ENCODE assay signal across 10 cellular contexts in genomic region chr2:33673937-33674336, GRCh38.
A peak's percentile ranks its signal among the peaks of the same experiment; 100 is the strongest.
DNase-seq lines count a peak whose midpoint lies in the region; ATAC-seq and TF ChIP-seq lines count a peak whose summit lies in the region.
"Had no signal": no experiment of that assay in that cellular context is flagged by ENCODE, and none has a peak within 500 bp of the region (broad histone marks: within the 10 kb centered on the region; RNA-seq: fewer than 3 reads in every experiment).

No MANE protein-coding gene starts in this region.

- TF ChIP-seq EP300 in suprapubic skin (IDR thresholded peaks at IDR 0.05), result no peak

- H3K9me3 ChIP-seq in ascending aorta (no peaks in the 10 kb centered on the region), liver (ENCODE audit: control insufficient read depth in 4 of 4, low read length in 3 of 4) (no peaks in the 10 kb centered on the region), suprapubic skin (no peaks in the 10 kb centered on the region)

- DNase-seq in ascending aorta (ENCODE audit: low spot score in 2 of 2), result no peak
- DNase-seq in activated CD4-positive, alpha-beta T cell treated with anti-CD3 and anti-CD28 coated beads for 36 hours, result no peak
- DNase-seq in H7, result no peak
- no peak for DNase-seq in suprapubic skin (ENCODE audit: low spot score in 2 of 2)
- no peak for DNase-seq in substantia nigra (lab: John Stamatoyannopoulos, UW)
- DNase-seq: activated naive CD8-positive, alpha-beta T cell treated with anti-CD3 and anti-CD28 coated beads, Interleukin-2, amount 50 U/mL, for 24 hours; NCI-H69 had no signal

- H3K4me1 Mint-ChIP-seq in activated CD4-positive, alpha-beta T cell treated with anti-CD3 and anti-CD28 coated beads for 36 hours, result no peaks in the 10 kb centered on the region
- H3K4me1 Mint-ChIP-seq: activated naive CD8-positive, alpha-beta T cell treated with anti-CD3 and anti-CD28 coated beads, Interleukin-2, amount 50 U/mL, for 24 hours had no signal

- TF ChIP-seq RAD21 in liver (IDR thresholded peaks at IDR 0.05), result peak; percentile 79

- WGBS in liver, result 30% methylated on average over 2 of the region's 2 CpGs
- 4% methylated on average over 2 of the region's 2 CpGs for whole genome bisulfite sequencing in suprapubic skin

- no peaks in the 10 kb centered on the region for H3K36me3 Mint-ChIP-seq in activated CD4-positive, alpha-beta T cell treated with anti-CD3 and anti-CD28 coated beads for 36 hours (ENCODE audit: low read depth)

- H3K27ac ChIP-seq in C4-2B, result no peak overlapping the region
- H3K27ac ChIP-seq in ascending aorta, result no peak overlapping the region
- no peak overlapping the region for H3K27ac ChIP-seq in liver (ENCODE audit: low read depth in 1 of 2, low read length in 2 of 2)
- H3K27ac ChIP-seq in suprapubic skin, result no peak overlapping the region
- no peak overlapping the region for H3K27ac ChIP-seq in substantia nigra (ENCODE audit: low read depth, low read length, poor library complexity, severe bottlenecking)

- intact Hi-C loops in ascending aorta (cut with DNase I), result loop anchor here (10.0 kb wide), 1 partner anchor 1741 kb away; no protein-coding TSS in a partner anchor
- intact Hi-C loops in activated CD4-positive, alpha-beta T cell treated with anti-CD3 and anti-CD28 coated beads for 36 hours (cut with DNase I, micrococcal nuclease), result loop anchor here in 1 of 2 experiments (5.0 kb wide), 1 partner anchor 1738 kb away; no protein-coding TSS in a partner anchor

- no peaks in the 10 kb centered on the region for H3K27me3 Mint-ChIP-seq in activated CD4-positive, alpha-beta T cell treated with anti-CD3 and anti-CD28 coated beads for 36 hours

- no peak overlapping the region for H3K4me3 Mint-ChIP-seq in activated CD4-positive, alpha-beta T cell treated with anti-CD3 and anti-CD28 coated beads for 36 hours
- H3K4me3 Mint-ChIP-seq: activated naive CD8-positive, alpha-beta T cell treated with anti-CD3 and anti-CD28 coated beads, Interleukin-2, amount 50 U/mL, for 24 hours had no signal

- no peaks in the 10 kb centered on the region for H3K9me3 Mint-ChIP-seq in activated CD4-positive, alpha-beta T cell treated with anti-CD3 and anti-CD28 coated beads for 36 hours (ENCODE audit: low read depth)
- H3K9me3 Mint-ChIP-seq: activated naive CD8-positive, alpha-beta T cell treated with anti-CD3 and anti-CD28 coated beads, Interleukin-2, amount 50 U/mL, for 24 hours had no signal

- peak overlapping the region in 1 of 2 donors; percentile 22 for H3K9ac ChIP-seq in liver (ENCODE audit: low read depth in 1 of 2, low read length in 2 of 2)

- no peaks in the 10 kb centered on the region for H3K4me1 ChIP-seq in ascending aorta
- H3K4me1 ChIP-seq in liver (ENCODE audit: control insufficient read depth in 4 of 4, insufficient read depth in 4 of 4, low read length in 3 of 4), result peaks cover 0 to 18% (median 8%) of the 10 kb centered on the region in 4 donors
- H3K4me1 ChIP-seq in suprapubic skin, result no peaks in the 10 kb centered on the region

- H3K27me3 ChIP-seq in ascending aorta, result no peaks in the 10 kb centered on the region
- no peaks in the 10 kb centered on the region for H3K27me3 ChIP-seq in liver (ENCODE audit: control insufficient read depth in 4 of 4, insufficient read depth in 4 of 4, low read length in 3 of 4)
- H3K27me3 ChIP-seq in H7 (ENCODE audit: control insufficient read depth, insufficient read depth, low read length), result no peaks in the 10 kb centered on the region
- H3K27me3 ChIP-seq in suprapubic skin, result no peaks in the 10 kb centered on the region

- no peak for TF ChIP-seq POLR2A in suprapubic skin (IDR thresholded peaks at IDR 0.05)

- TF ChIP-seq CTCF in C4-2B (conservative IDR thresholded peaks at IDR 0.05) (peak; percentile 40), ascending aorta (IDR thresholded peaks at IDR 0.05) (peak; percentile 10 to 50 (median 35)), liver (IDR thresholded peaks at IDR 0.05; ENCODE audit: low read depth, low read length, missing input control) (peak; percentile 50), suprapubic skin (IDR thresholded peaks at IDR 0.05) (no peak)

- no peak overlapping the region for H3K27ac Mint-ChIP-seq in activated CD4-positive, alpha-beta T cell treated with anti-CD3 and anti-CD28 coated beads for 36 hours
- H3K27ac Mint-ChIP-seq: activated naive CD8-positive, alpha-beta T cell treated with anti-CD3 and anti-CD28 coated beads, Interleukin-2, amount 50 U/mL, for 24 hours had no signal

- H3K4me3 ChIP-seq in ascending aorta (no peak overlapping the region), liver (ENCODE audit: low read depth in 1 of 3, low read length in 3 of 3) (no peak overlapping the region), H7 (ENCODE audit: insufficient read depth, low read depth, low read length) (no peak overlapping the region), suprapubic skin (no peak overlapping the region)

- ATAC-seq in HG02870 (IDR thresholded peaks at IDR 0.05; ENCODE audit: unreplicated experiment), result peak; percentile 43
- no peak for ATAC-seq in activated CD4-positive, alpha-beta T cell treated with anti-CD3 and anti-CD28 coated beads for 36 hours
- ATAC-seq: activated naive CD8-positive, alpha-beta T cell treated with anti-CD3 and anti-CD28 coated beads, Interleukin-2, amount 50 U/mL, for 24 hours had no signal

- POLR2A ChIA-PET in activated CD4-positive, alpha-beta T cell treated with anti-CD3 and anti-CD28 coated beads for 36 hours (lab: Charles Lee), result no interaction called here

- H3K36me3 ChIP-seq in ascending aorta (no peaks in the 10 kb centered on the region), liver (ENCODE audit: control insufficient read depth in 4 of 4, insufficient read depth in 3 of 4, low read depth in 1 of 4, low read length in 3 of 4) (no peaks in the 10 kb centered on the region), H7 (replicated peaks; ENCODE audit: control insufficient read depth, insufficient read depth, low read length) (no peaks in the 10 kb centered on the region), suprapubic skin (no peaks in the 10 kb centered on the region)

- CTCF ChIA-PET in activated CD4-positive, alpha-beta T cell treated with anti-CD3 and anti-CD28 coated beads for 36 hours (lab: Charles Lee), result interaction anchor here (0.6 to 1.5 kb wide), 2 partner anchors 10 to 1241 kb away, joined by 3 to 4 read pairs; no protein-coding TSS in a partner anchor

TF ChIP-seq in liver, 16 proteins besides CTCF, POLR2A, EP300 and RAD21:
- TF ChIP-seq YY1 (IDR thresholded peaks at IDR 0.05) (no peak), REST (IDR thresholded peaks at IDR 0.05) (no peak), EGR1 (IDR thresholded peaks at IDR 0.05; ENCODE audit: low read depth in 2 of 2) (no peak), FOXA1 (IDR thresholded peaks at IDR 0.05) (no peak), FOXA2 (IDR thresholded peaks at IDR 0.05) (no peak), ZBTB33 (IDR thresholded peaks at IDR 0.05) (no peak), ATF3 (IDR thresholded peaks at IDR 0.05) (no peak), GABPA (IDR thresholded peaks at IDR 0.05 in 1 of 2, conservative IDR thresholded peaks at IDR 0.05 in 1 of 2) (no peak), RXRA (IDR thresholded peaks at IDR 0.05) (no peak), NR2F2 (IDR thresholded peaks at IDR 0.05) (no peak), JUND (IDR thresholded peaks at IDR 0.05) (no peak), HNF4A (conservative IDR thresholded peaks at IDR 0.05) (no peak), MAX (IDR thresholded peaks at IDR 0.05) (no peak)

Comparison
In these comparisons a context has a peak if more than half of its experiments do, and no peak if none do; other contexts are left out.
1. CTCF ChIP-seq: peak in C4-2B (single experiment), ascending aorta (3 of 3) and liver (single experiment); none in suprapubic skin (0 of 2).